ENCODE assay signal across 1 cellular context in genomic region chr3:168844502-168845482, GRCh38.
TF ChIP-seq lines count a peak whose summit lies in the region.

No MANE protein-coding gene starts in this region.

TF ChIP-seq in H1, 55 proteins besides CTCF, POLR2A, EP300 and RAD21:
- TF ChIP-seq KDM5A (IDR thresholded peaks at IDR 0.05; ENCODE audit: low read length) (no peak), POLR2AphosphoS5 (IDR thresholded peaks at IDR 0.05; ENCODE audit: low read depth, low read length) (no peak), SRF (IDR thresholded peaks at IDR 0.05; ENCODE audit: low read depth, low read length) (no peak), HDAC6 (IDR thresholded peaks at IDR 0.05; ENCODE audit: low read depth, low read length) (no peak), GTF2F1 (IDR thresholded peaks at IDR 0.05; ENCODE audit: borderline replicate concordance, low read depth, low read length) (no peak), KDM4A (IDR thresholded peaks at IDR 0.05; ENCODE audit: low read depth, low read length, severe bottlenecking) (no peak), JUN (IDR thresholded peaks at IDR 0.05; ENCODE audit: low read depth, low read length) (no peak), KDM1A (IDR thresholded peaks at IDR 0.05; ENCODE audit: borderline replicate concordance, low read length) (no peak), RXRA (IDR thresholded peaks at IDR 0.05; ENCODE audit: insufficient read depth, low read depth, low read length) (no peak), TAF1 (IDR thresholded peaks at IDR 0.05; ENCODE audit: low read depth, low read length) (no peak), SAP30 (IDR thresholded peaks at IDR 0.05; ENCODE audit: insufficient read depth, insufficient replicate concordance, low read length) (no peak), JUND (IDR thresholded peaks at IDR 0.05; ENCODE audit: low read length) (no peak)
- TF ChIP-seq, protein P1, sequence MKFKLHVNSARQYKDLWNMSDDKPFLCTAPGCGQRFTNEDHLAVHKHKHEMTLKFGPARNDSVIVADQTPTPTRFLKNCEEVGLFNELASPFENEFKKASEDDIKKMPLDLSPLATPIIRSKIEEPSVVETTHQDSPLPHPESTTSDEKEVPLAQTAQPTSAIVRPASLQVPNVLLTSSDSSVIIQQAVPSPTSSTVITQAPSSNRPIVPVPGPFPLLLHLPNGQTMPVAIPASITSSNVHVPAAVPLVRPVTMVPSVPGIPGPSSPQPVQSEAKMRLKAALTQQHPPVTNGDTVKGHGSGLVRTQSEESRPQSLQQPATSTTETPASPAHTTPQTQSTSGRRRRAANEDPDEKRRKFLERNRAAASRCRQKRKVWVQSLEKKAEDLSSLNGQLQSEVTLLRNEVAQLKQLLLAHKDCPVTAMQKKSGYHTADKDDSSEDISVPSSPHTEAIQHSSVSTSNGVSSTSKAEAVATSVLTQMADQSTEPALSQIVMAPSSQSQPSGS (IDR thresholded peaks at IDR 0.05; ENCODE audit: low read length) = no peak
- TF ChIP-seq, protein P2, sequence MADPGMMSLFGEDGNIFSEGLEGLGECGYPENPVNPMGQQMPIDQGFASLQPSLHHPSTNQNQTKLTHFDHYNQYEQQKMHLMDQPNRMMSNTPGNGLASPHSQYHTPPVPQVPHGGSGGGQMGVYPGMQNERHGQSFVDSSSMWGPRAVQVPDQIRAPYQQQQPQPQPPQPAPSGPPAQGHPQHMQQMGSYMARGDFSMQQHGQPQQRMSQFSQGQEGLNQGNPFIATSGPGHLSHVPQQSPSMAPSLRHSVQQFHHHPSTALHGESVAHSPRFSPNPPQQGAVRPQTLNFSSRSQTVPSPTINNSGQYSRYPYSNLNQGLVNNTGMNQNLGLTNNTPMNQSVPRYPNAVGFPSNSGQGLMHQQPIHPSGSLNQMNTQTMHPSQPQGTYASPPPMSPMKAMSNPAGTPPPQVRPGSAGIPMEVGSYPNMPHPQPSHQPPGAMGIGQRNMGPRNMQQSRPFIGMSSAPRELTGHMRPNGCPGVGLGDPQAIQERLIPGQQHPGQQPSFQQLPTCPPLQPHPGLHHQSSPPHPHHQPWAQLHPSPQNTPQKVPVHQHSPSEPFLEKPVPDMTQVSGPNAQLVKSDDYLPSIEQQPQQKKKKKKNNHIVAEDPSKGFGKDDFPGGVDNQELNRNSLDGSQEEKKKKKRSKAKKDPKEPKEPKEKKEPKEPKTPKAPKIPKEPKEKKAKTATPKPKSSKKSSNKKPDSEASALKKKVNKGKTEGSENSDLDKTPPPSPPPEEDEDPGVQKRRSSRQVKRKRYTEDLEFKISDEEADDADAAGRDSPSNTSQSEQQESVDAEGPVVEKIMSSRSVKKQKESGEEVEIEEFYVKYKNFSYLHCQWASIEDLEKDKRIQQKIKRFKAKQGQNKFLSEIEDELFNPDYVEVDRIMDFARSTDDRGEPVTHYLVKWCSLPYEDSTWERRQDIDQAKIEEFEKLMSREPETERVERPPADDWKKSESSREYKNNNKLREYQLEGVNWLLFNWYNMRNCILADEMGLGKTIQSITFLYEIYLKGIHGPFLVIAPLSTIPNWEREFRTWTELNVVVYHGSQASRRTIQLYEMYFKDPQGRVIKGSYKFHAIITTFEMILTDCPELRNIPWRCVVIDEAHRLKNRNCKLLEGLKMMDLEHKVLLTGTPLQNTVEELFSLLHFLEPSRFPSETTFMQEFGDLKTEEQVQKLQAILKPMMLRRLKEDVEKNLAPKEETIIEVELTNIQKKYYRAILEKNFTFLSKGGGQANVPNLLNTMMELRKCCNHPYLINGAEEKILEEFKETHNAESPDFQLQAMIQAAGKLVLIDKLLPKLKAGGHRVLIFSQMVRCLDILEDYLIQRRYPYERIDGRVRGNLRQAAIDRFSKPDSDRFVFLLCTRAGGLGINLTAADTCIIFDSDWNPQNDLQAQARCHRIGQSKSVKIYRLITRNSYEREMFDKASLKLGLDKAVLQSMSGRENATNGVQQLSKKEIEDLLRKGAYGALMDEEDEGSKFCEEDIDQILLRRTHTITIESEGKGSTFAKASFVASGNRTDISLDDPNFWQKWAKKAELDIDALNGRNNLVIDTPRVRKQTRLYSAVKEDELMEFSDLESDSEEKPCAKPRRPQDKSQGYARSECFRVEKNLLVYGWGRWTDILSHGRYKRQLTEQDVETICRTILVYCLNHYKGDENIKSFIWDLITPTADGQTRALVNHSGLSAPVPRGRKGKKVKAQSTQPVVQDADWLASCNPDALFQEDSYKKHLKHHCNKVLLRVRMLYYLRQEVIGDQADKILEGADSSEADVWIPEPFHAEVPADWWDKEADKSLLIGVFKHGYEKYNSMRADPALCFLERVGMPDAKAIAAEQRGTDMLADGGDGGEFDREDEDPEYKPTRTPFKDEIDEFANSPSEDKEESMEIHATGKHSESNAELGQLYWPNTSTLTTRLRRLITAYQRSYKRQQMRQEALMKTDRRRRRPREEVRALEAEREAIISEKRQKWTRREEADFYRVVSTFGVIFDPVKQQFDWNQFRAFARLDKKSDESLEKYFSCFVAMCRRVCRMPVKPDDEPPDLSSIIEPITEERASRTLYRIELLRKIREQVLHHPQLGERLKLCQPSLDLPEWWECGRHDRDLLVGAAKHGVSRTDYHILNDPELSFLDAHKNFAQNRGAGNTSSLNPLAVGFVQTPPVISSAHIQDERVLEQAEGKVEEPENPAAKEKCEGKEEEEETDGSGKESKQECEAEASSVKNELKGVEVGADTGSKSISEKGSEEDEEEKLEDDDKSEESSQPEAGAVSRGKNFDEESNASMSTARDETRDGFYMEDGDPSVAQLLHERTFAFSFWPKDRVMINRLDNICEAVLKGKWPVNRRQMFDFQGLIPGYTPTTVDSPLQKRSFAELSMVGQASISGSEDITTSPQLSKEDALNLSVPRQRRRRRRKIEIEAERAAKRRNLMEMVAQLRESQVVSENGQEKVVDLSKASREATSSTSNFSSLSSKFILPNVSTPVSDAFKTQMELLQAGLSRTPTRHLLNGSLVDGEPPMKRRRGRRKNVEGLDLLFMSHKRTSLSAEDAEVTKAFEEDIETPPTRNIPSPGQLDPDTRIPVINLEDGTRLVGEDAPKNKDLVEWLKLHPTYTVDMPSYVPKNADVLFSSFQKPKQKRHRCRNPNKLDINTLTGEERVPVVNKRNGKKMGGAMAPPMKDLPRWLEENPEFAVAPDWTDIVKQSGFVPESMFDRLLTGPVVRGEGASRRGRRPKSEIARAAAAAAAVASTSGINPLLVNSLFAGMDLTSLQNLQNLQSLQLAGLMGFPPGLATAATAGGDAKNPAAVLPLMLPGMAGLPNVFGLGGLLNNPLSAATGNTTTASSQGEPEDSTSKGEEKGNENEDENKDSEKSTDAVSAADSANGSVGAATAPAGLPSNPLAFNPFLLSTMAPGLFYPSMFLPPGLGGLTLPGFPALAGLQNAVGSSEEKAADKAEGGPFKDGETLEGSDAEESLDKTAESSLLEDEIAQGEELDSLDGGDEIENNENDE (IDR thresholded peaks at IDR 0.05; ENCODE audit: insufficient replicate concordance, low read length) = no peak
